8 cellular contexts compared by ENCODE assay signal in the genomic region with DNA sequence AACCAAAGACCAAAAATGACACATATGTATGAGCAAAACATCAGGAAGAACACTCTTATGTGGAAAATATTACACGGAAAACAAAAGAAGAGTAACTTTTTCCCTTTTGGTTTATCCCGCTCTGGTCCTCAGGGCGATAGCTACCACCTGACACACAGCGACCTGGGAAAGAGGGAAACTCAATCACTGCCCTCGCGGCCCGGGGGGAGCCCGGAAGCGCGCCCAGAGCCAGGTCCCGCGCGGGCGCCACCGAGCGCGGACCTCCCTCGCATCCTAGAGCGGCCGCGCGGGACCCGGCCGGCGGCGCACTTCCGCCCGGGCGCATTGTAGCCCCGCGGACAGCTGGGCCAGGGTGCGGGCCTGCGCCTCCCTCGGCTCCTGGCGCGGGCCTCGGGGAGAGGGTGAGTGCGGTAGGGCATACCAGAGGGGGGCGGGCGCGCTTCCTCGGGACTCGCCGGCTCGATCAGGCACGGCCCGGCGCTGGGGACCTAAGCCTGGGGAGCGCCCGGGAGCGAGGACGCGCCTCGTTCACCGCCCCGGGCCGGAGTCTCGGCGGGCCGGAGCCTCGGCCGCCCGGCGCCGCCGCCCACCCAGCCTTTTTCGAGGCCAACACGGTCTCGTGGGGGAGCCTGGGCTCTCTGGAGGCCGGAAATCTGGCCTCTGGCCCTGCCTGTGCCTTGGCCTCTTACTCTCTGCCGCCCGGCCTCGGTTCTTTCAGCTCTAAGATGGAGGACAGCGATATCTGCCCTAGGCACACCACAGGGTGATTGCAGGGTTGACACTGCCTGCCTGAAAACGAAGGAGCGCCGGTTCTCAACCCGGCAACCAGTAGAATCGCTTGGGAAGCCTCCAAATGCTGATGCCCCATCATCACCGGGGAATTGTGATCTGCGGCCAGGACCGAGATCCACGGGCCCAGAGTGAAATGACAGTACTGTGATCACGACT. TPM values are rescaled to one million over a fixed set of nuclear protein-coding genes. Genes with fewer than 3 reads are reported as not detected.
DNase-seq lines count a peak whose midpoint lies in the region; ATAC-seq and TF ChIP-seq lines count a peak whose summit lies in the region.

ELAC1 (plus strand) TSS at position 327 of the 948 bp plus-strand sequence. CDS start 6,365 bp downstream, outside the sequence.

- no peaks in the 10 kb centered on the region for H3F3A ChIP-seq in DOHH2 (ENCODE audit: control insufficient read depth, insufficient read depth)

- no peaks in the 10 kb centered on the region for H3K27me3 Mint-ChIP-seq in nephron (ENCODE audit: low read depth)
- H3K27me3 Mint-ChIP-seq in stimulated activated naive CD8-positive, alpha-beta T cell treated with anti-CD3 and anti-CD28 coated beads, Interleukin-15, Interleukin-2, amounts not matched to agents 100 ng/mL and 50 ng/mL, for 24 hours: no peaks in the 10 kb centered on the region

- peaks cover 14% of the 10 kb centered on the region for H3K4me1 ChIP-seq in DOHH2 (ENCODE audit: control insufficient read depth, low read length)

- DNase-seq in KBM-7 (peak; percentile 78), RPMI7951 (ENCODE audit: low read depth) (peak; percentile 80), fibroblast of peridontal ligament (ENCODE audit: extremely low read depth) (peak; percentile 75)
- peak; percentile 43 for DNase-seq in activated T-helper 9 cell treated with anti-CD3 and anti-CD28 coated beads, Interleukin-2, amount 50 U/mL, for 16 hours (ENCODE audit: low read depth)

- peaks cover 16% of the 10 kb centered on the region for H3K4me1 Mint-ChIP-seq in nephron
- peaks cover 26% of the 10 kb centered on the region for H3K4me1 Mint-ChIP-seq in stimulated activated naive CD8-positive, alpha-beta T cell treated with anti-CD3 and anti-CD28 coated beads, Interleukin-15, Interleukin-2, amounts not matched to agents 100 ng/mL and 50 ng/mL, for 24 hours (ENCODE audit: low read depth)

- no peaks in the 10 kb centered on the region for H4K20me1 ChIP-seq in DOHH2 (ENCODE audit: control insufficient read depth, insufficient read depth, low read depth, low read length)

- H3K4me3 Mint-ChIP-seq in nephron: peak within 1 kb of the TSS; percentile 80 to 93 (median 92)
- H3K4me3 Mint-ChIP-seq in stimulated activated naive CD8-positive, alpha-beta T cell treated with anti-CD3 and anti-CD28 coated beads, Interleukin-15, Interleukin-2, amounts not matched to agents 100 ng/mL and 50 ng/mL, for 24 hours: peak within 1 kb of the TSS; percentile 88

- no peaks in the 10 kb centered on the region for H3K9me2 ChIP-seq in DOHH2 (replicated peaks; ENCODE audit: control insufficient read depth, low read length)

- H3K36me3 ChIP-seq in DOHH2 (ENCODE audit: control insufficient read depth, low read length): no peaks in the 10 kb centered on the region; the same call in 1 of the 2 replicates

- no peaks in the 10 kb centered on the region for H3K27me3 ChIP-seq in DOHH2 (ENCODE audit: control insufficient read depth, low read length)

- H3K9me3 Mint-ChIP-seq in nephron: peaks cover 12% of the 10 kb centered on the region
- H3K9me3 Mint-ChIP-seq in stimulated activated naive CD8-positive, alpha-beta T cell treated with anti-CD3 and anti-CD28 coated beads, Interleukin-15, Interleukin-2, amounts not matched to agents 100 ng/mL and 50 ng/mL, for 24 hours: peaks cover 12% of the 10 kb centered on the region

- peak within 1 kb of the TSS; percentile 96 to 99 (median 97) for H3K27ac Mint-ChIP-seq in nephron
- peak within 1 kb of the TSS; percentile 93 for H3K27ac Mint-ChIP-seq in stimulated activated naive CD8-positive, alpha-beta T cell treated with anti-CD3 and anti-CD28 coated beads, Interleukin-15, Interleukin-2, amounts not matched to agents 100 ng/mL and 50 ng/mL, for 24 hours

- peaks cover 5% of the 10 kb centered on the region for H3K36me3 Mint-ChIP-seq in nephron (ENCODE audit: low read depth)
- H3K36me3 Mint-ChIP-seq in stimulated activated naive CD8-positive, alpha-beta T cell treated with anti-CD3 and anti-CD28 coated beads, Interleukin-15, Interleukin-2, amounts not matched to agents 100 ng/mL and 50 ng/mL, for 24 hours (ENCODE audit: low read depth): peaks cover 10% of the 10 kb centered on the region

- peak within 1 kb of the TSS; percentile 34; the same call in 1 of the 2 replicates for H3K27ac ChIP-seq in DOHH2 (ENCODE audit: low read depth, low read length)

- in situ Hi-C loops in KBM-7 (cut with MboI; ENCODE audit: low pct_unique_long_range_greater_than_20kb, low sequenced_read_pairs): no loop called here

- TF ChIP-seq CTCF in DOHH2 (IDR thresholded peaks at IDR 0.05; ENCODE audit: low read depth, low read length, poor library complexity, severe bottlenecking) (no peak), nephron (IDR thresholded peaks at IDR 0.05; ENCODE audit: unreplicated experiment in 3 of 3) (peak in 1 of 3 experiments; percentile 16)

- H3K9me3 ChIP-seq in DOHH2 (ENCODE audit: control insufficient read depth, insufficient read depth, low read length): no peaks in the 10 kb centered on the region

- peak; percentile 96 for ATAC-seq in GM21717 (IDR thresholded peaks at IDR 0.05; ENCODE audit: unreplicated experiment)

- H3K79me2 ChIP-seq in DOHH2 (ENCODE audit: control insufficient read depth, low read length): peaks cover 21% of the 10 kb centered on the region

- peak within 1 kb of the TSS; percentile 91 for H3K4me2 ChIP-seq in DOHH2 (ENCODE audit: low read length)

- peak within 1 kb of the TSS; percentile 98 for H3K4me3 ChIP-seq in DOHH2 (ENCODE audit: low read length)

RNA-seq across cellular contexts. Expression of gene ELAC1, which starts in this region (rescaled TPM):
- total RNA-seq in RPMI7951 (2014; rRNA removed; shearing (Covaris generic)): 5.1 and 5.4 TPM in 2 replicates

Comparison
In these comparisons a context has a peak if more than half of its experiments do, and no peak if none do; other contexts are left out.
1. Peak in every context shown above with its lines: DNase-seq, ATAC-seq, H3K4me3 ChIP-seq and H3K27ac ChIP-seq.